ENCODE assay signal across 13 cellular contexts in genomic region chr5:60503771-60504170, GRCh38.
DNase-seq lines count a peak whose midpoint lies in the region; ATAC-seq, FAIRE-seq and TF ChIP-seq lines count a peak whose summit lies in the region.
"Had no signal": no experiment of that assay in that cellular context is flagged by ENCODE, and none has a peak within 500 bp of the region (broad histone marks: within the 10 kb centered on the region; RNA-seq: fewer than 3 reads in every experiment).

No MANE protein-coding gene starts in this region.

- H3K27ac ChIP-seq in right cardiac atrium (ENCODE audit: low read length) (no peak overlapping the region), GM23248 (no peak overlapping the region)

- WGBS in right cardiac atrium, result 40% methylated on average over 2 of the region's 2 CpGs
- 2 to 6% methylated on average over 2 of the region's 2 CpGs for WGBS in GM23248 (ENCODE audit: low coverage in 1 of 2, low lambda C conversion rate in 2 of 2, missing lambda C conversion rate in 2 of 2), 2 experiments

- DNase-seq in left ventricle myocardium superior, result no peak
- no peak for DNase-seq in right cardiac atrium
- DNase-seq in type B pancreatic cell (ENCODE audit: extremely low spot score, unreplicated experiment), result no peak
- no peak for DNase-seq in stimulated activated CD4-positive, alpha-beta T cell treated with anti-CD3 and anti-CD28 coated beads, Interleukin-4, amount 100 ng/mL, for 1 hour
- no peak for DNase-seq in GM23248
- no peak for DNase-seq in H54 (ENCODE audit: insufficient read length, low spot score)
- DNase-seq: activated CD4-positive, alpha-beta T cell treated with anti-CD3 and anti-CD28 coated beads, Interleukin-2, amount 50 U/mL, for 48 hours; DND-41; effector memory CD4-positive, alpha-beta T cell; NCI-H510A; SW 1271 had no signal

- intact Hi-C loops in left ventricle myocardium superior (cut with micrococcal nuclease), result no loop called here
- intact Hi-C loops in right cardiac atrium (cut with DNase I), result no loop called here

- H3K4me2 ChIP-seq in GM23248 (ENCODE audit: unreplicated experiment), result no peak overlapping the region

- in situ Hi-C loops in GM23248 (cut with MboI), result no loop called here

- H3K9ac ChIP-seq in GM23248, result no peak overlapping the region

- H3K4me3 ChIP-seq in right cardiac atrium (ENCODE audit: low read length), result no peak overlapping the region
- H3K4me3 ChIP-seq in GM23248, result no peak overlapping the region

- peaks cover 8% of the 10 kb centered on the region for H3K4me1 Mint-ChIP-seq in type B pancreatic cell (ENCODE audit: unreplicated experiment)

- H3K36me3 Mint-ChIP-seq in type B pancreatic cell, result no peaks in the 10 kb centered on the region

- peak overlapping the region; percentile 3 for H3K4me3 Mint-ChIP-seq in type B pancreatic cell

- H2AFZ ChIP-seq in GM23248, result no peak overlapping the region

- peak overlapping the region; percentile 39 for H3K27ac Mint-ChIP-seq in type B pancreatic cell

- H3K9me2 ChIP-seq in GM23248 (ENCODE audit: insufficient read depth), result no peaks in the 10 kb centered on the region

- H3K36me3 ChIP-seq in GM23248 (ENCODE audit: low read depth), result no peaks in the 10 kb centered on the region

- peak; percentile 38 for ATAC-seq in left ventricle myocardium superior
- ATAC-seq in right cardiac atrium, result no peak
- peak; percentile 90 for ATAC-seq in HG02610 (IDR thresholded peaks at IDR 0.05; ENCODE audit: unreplicated experiment)
- ATAC-seq in HG03432 (IDR thresholded peaks at IDR 0.05; ENCODE audit: unreplicated experiment), result peak; percentile 85

- H4K20me1 ChIP-seq in GM23248 (ENCODE audit: insufficient read depth), result no peaks in the 10 kb centered on the region

- no peak for FAIRE-seq in H54 (lab: Jason Lieb, UNC)

- no peaks in the 10 kb centered on the region for H3K27me3 Mint-ChIP-seq in type B pancreatic cell

- no peak for TF ChIP-seq CTCF in type B pancreatic cell (conservative IDR thresholded peaks at IDR 0.05)

- no peaks in the 10 kb centered on the region for H3K9me3 ChIP-seq in right cardiac atrium (ENCODE audit: control insufficient read depth, low read length)
- no peaks in the 10 kb centered on the region for H3K9me3 ChIP-seq in GM23248 (ENCODE audit: low read depth)

- H3K9me3 Mint-ChIP-seq in type B pancreatic cell, result peaks cover 3% of the 10 kb centered on the region

- no peaks in the 10 kb centered on the region for H3K27me3 ChIP-seq in right cardiac atrium (ENCODE audit: control insufficient read depth, insufficient read depth)
- H3K27me3 ChIP-seq in GM23248 (replicated peaks; ENCODE audit: insufficient read depth), result peaks cover 7% of the 10 kb centered on the region; the same call in 1 of the 2 replicates

- no peaks in the 10 kb centered on the region for H3K79me2 ChIP-seq in GM23248 (ENCODE audit: insufficient read depth)

- H3F3A ChIP-seq in GM23248 (ENCODE audit: insufficient read depth), result no peaks in the 10 kb centered on the region

- no peak for TF ChIP-seq POLR2A in H54 (IDR thresholded peaks at IDR 0.05; ENCODE audit: low read depth, low read length)

- H3K4me1 ChIP-seq in right cardiac atrium (ENCODE audit: control insufficient read depth, insufficient read depth, low read length), result no peaks in the 10 kb centered on the region
- no peaks in the 10 kb centered on the region for H3K4me1 ChIP-seq in GM23248 (ENCODE audit: insufficient read depth)

Comparison
In these comparisons a context has a peak if more than half of its experiments do, and no peak if none do; other contexts are left out.
1. ATAC-seq: peak in left ventricle myocardium superior (single experiment), HG02610 (single experiment) and HG03432 (single experiment); none in right cardiac atrium (0 of 2).